21 cellular contexts compared by ENCODE assay signal in genomic region chr20:40848530-40848929, GRCh38.
DNase-seq lines count a peak whose midpoint lies in the region; ATAC-seq and TF ChIP-seq lines count a peak whose summit lies in the region.
"Had no signal": no experiment of that assay in that cellular context is flagged by ENCODE, and none has a peak within 500 bp of the region (broad histone marks: within the 10 kb centered on the region; RNA-seq: fewer than 3 reads in every experiment).

No MANE protein-coding gene starts in this region.

- H3K9me3 Mint-ChIP-seq in endodermal cell, result no peaks in the 10 kb centered on the region
- H3K9me3 Mint-ChIP-seq in activated CD4-positive, alpha-beta T cell treated with anti-CD3 and anti-CD28 coated beads for 36 hours (ENCODE audit: low read depth), result no peaks in the 10 kb centered on the region

- ATAC-seq in activated CD4-positive, alpha-beta T cell treated with anti-CD3 and anti-CD28 coated beads for 36 hours, result no peak

- H3K9ac ChIP-seq in endodermal cell (ENCODE audit: extremely low read depth, low read length, poor library complexity, severe bottlenecking), result no peak overlapping the region

- CTCF ChIA-PET in activated CD4-positive, alpha-beta T cell treated with anti-CD3 and anti-CD28 coated beads for 36 hours (lab: Charles Lee), result no interaction called here

- H3K27ac Mint-ChIP-seq in endodermal cell, result no peak overlapping the region
- H3K27ac Mint-ChIP-seq in activated CD4-positive, alpha-beta T cell treated with anti-CD3 and anti-CD28 coated beads for 36 hours, result no peak overlapping the region
- H3K27ac Mint-ChIP-seq: CD14-positive monocyte had no signal

- intact Hi-C loops in activated CD4-positive, alpha-beta T cell treated with anti-CD3 and anti-CD28 coated beads for 36 hours (cut with DNase I, micrococcal nuclease), result no loop called here

- no peaks in the 10 kb centered on the region for H3K4me1 Mint-ChIP-seq in endodermal cell
- no peaks in the 10 kb centered on the region for H3K4me1 Mint-ChIP-seq in activated CD4-positive, alpha-beta T cell treated with anti-CD3 and anti-CD28 coated beads for 36 hours

- WGBS in endodermal cell (ENCODE audit: insufficient coverage in 1 of 2, insufficient read length in 1 of 2), 2 experiments, result 90 to 91% methylated on average over 8 to 9 of the region's 9 CpGs

- H3K36me3 Mint-ChIP-seq in endodermal cell (ENCODE audit: low read depth), result no peaks in the 10 kb centered on the region
- H3K36me3 Mint-ChIP-seq in activated CD4-positive, alpha-beta T cell treated with anti-CD3 and anti-CD28 coated beads for 36 hours (ENCODE audit: low read depth), result no peaks in the 10 kb centered on the region

- no peak overlapping the region for H3K4me3 Mint-ChIP-seq in endodermal cell
- no peak overlapping the region for H3K4me3 Mint-ChIP-seq in activated CD4-positive, alpha-beta T cell treated with anti-CD3 and anti-CD28 coated beads for 36 hours
- H3K4me3 Mint-ChIP-seq: CD14-positive monocyte had no signal

- POLR2A ChIA-PET in activated CD4-positive, alpha-beta T cell treated with anti-CD3 and anti-CD28 coated beads for 36 hours (lab: Charles Lee), result no interaction called here

- peaks cover 5% of the 10 kb centered on the region for H3K9me3 ChIP-seq in endodermal cell (ENCODE audit: control insufficient read depth, low read length)
- H3K9me3 ChIP-seq: MG63 had no signal

- no peak for TF ChIP-seq CTCF in endodermal cell (conservative IDR thresholded peaks at IDR 0.05)

- H3K4me3 ChIP-seq in endodermal cell (ENCODE audit: low read length), result no peak overlapping the region
- H3K4me3 ChIP-seq: MG63 had no signal

- peaks cover 2% of the 10 kb centered on the region for H3K27me3 Mint-ChIP-seq in endodermal cell (ENCODE audit: insufficient read depth)
- no peaks in the 10 kb centered on the region for H3K27me3 Mint-ChIP-seq in activated CD4-positive, alpha-beta T cell treated with anti-CD3 and anti-CD28 coated beads for 36 hours

- DNase-seq in NCI-H1105 (lab: John Stamatoyannopoulos, UW) (peak; percentile 93), NCI-H2227 treated with DMSO at 0.1 percent for 48 hours (lab: John Stamatoyannopoulos, UW) (peak; percentile 41), endodermal cell (no peak), retina (peak; percentile 88), HuH-7 (ENCODE audit: low spot score) (no peak)
- no peak for DNase-seq in activated CD4-positive, alpha-beta T cell treated with anti-CD3 and anti-CD28 coated beads for 36 hours
- DNase-seq in activated CD4-positive, alpha-beta T cell treated with anti-CD3 and anti-CD28 coated beads, Interleukin-2, amount 50 U/mL, for 4 hours, result no peak
- DNase-seq: ACHN; AML-193; COR-L47; DMS53; IMR-90; Karpas-422; MG63; NCI-H1092 treated with DMSO at 0.1 percent for 48 hours; NCI-H2029 treated with DMSO at 0.1 percent for 48 hours; NCI-H2171 treated with DMSO at 0.1 percent for 48 hours; NCI-H524; NK-92 treated with Interleukin-12 subunit alpha and Interleukin-12 subunit beta, amount 100 ng/mL, for 24 hours; SHP77 treated with DMSO at 0.1 percent for 48 hours had no signal

- H3K36me3 ChIP-seq in endodermal cell (ENCODE audit: control insufficient read depth, insufficient read depth, low read length), result no peaks in the 10 kb centered on the region
- H3K36me3 ChIP-seq: MG63 had no signal

- H3K27me3 ChIP-seq in endodermal cell (ENCODE audit: control insufficient read depth, insufficient read depth, low read length, poor library complexity, severe bottlenecking), result no peaks in the 10 kb centered on the region
- H3K27me3 ChIP-seq: MG63 had no signal

- H3K27ac ChIP-seq in endodermal cell (ENCODE audit: low read depth, low read length), result peak overlapping the region; percentile 78

- no peaks in the 10 kb centered on the region for H3K4me1 ChIP-seq in endodermal cell (ENCODE audit: control insufficient read depth, insufficient read depth, low read length)

Comparison
In these comparisons a context has a peak if more than half of its experiments do, and no peak if none do; other contexts are left out.
1. DNase-seq: peak in NCI-H1105 (single experiment), NCI-H2227 treated with DMSO at 0.1 percent for 48 hours (single experiment) and retina (single experiment); none in endodermal cell (single experiment), activated CD4-positive, alpha-beta T cell treated with anti-CD3 and anti-CD28 coated beads for 36 hours (single experiment), HuH-7 (single experiment) and activated CD4-positive, alpha-beta T cell treated with anti-CD3 and anti-CD28 coated beads, Interleukin-2, amount 50 U/mL, for 4 hours (0 of 2).